ENCODE assay signal across 31 cellular contexts in the genomic region with DNA sequence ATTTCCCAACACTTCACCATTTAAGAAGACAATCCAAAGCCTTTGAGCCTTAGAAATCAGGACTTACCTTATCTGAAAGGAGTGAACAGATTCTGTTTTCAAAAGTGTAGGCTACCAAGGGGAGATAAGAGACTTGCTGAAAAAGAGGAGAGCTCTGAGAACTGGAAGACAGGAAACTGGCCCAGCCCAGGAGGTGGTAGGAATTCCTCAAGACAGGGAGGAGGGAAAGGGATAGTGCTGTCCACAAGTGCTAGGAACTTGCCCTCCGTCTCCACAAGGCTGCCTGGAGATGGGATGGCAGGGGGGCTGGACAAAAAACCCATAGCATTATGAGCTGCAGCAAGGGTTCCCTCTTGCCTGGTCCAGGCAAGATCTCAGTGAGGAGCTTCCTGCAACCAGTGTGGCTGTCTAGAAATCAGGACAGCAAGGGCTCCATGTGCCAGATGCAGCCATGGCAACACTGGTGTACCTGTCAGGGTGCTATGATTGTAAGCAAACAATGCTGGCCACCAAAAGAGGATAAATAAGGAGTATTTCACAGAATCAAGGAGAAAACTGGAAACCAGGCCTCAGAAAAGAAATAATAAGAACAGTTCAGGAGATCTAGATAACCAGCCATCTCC.
"Had no signal": no experiment of that assay in that cellular context is flagged by ENCODE, and none has a peak within 500 bp of the region (broad histone marks: within the 10 kb centered on the region; RNA-seq: fewer than 3 reads in every experiment).

No MANE protein-coding gene starts in this region.

- H3K4me1 ChIP-seq: adrenal gland, colonic mucosa, gastroesophageal sphincter, pancreas, prostate gland, upper lobe of left lung had no signal

- H3K4me3 ChIP-seq: adrenal gland, cardiac muscle cell, colonic mucosa, gastroesophageal sphincter, hepatocyte, pancreas, prostate gland, skin epidermis, upper lobe of left lung had no signal

- H3K9me3 ChIP-seq: adrenal gland, colonic mucosa, gastroesophageal sphincter, pancreas, prostate gland, upper lobe of left lung had no signal

- H3K36me3 ChIP-seq: adrenal gland, cardiac muscle cell, colonic mucosa, gastroesophageal sphincter, pancreas, prostate gland, upper lobe of left lung, WERI-Rb-1 had no signal

- DNase-seq: activated CD4-positive, alpha-beta T cell treated with anti-CD3 and anti-CD28 coated beads for 1 hour; activated CD4-positive, alpha-beta T cell treated with anti-CD3 and anti-CD28 coated beads, Interleukin-2, amount 10 ng/mL, durations not matched to agents 7 days and 5 days; activated CD8-positive, alpha-beta memory T cell treated with anti-CD3 and anti-CD28 coated beads, Interleukin-2, amount 10 ng/mL, durations not matched to agents 7 days and 5 days; activated CD8-positive, alpha-beta T cell treated with anti-CD3 and anti-CD28 coated beads, Interleukin-2, amount 10 ng/mL, durations not matched to agents 7 days and 5 days; activated T-cell treated with anti-CD3 and anti-CD28 coated beads, Interleukin-2, amount 50 U/mL, for 48 hours; adrenal gland; aorta; cerebellar nuclear complex; colonic mucosa; effector CD8-positive, alpha-beta T cell; immature natural killer cell; kidney; left colon; midbrain; naive thymus-derived CD4-positive, alpha-beta T cell; nucleus accumbens; retina; stimulated activated CD4-positive, alpha-beta T cell treated with anti-CD3 and anti-CD28 coated beads, Interleukin-12 subunit alpha, Interleukin-12 subunit beta, amount 100 ng/mL, for 4 hours; stimulated activated CD4-positive, alpha-beta T cell treated with anti-CD3 and anti-CD28 coated beads, Interleukin-4, amount 100 ng/mL, for 1 hour; stimulated activated naive CD8-positive, alpha-beta T cell treated with anti-CD3 and anti-CD28 coated beads, Interleukin-15, amount 100 ng/mL, for 72 hours; substantia nigra; T-helper 17 cell; T1000; upper lobe of left lung; WERI-Rb-1 had no signal

- H3K27me3 ChIP-seq: adrenal gland, colonic mucosa, gastroesophageal sphincter, hepatocyte, pancreas, upper lobe of left lung had no signal

- H3K27ac ChIP-seq: adrenal gland, cardiac muscle cell, colonic mucosa, gastroesophageal sphincter, hepatocyte, pancreas, prostate gland, skin epidermis, upper lobe of left lung, WERI-Rb-1 had no signal
